8 cellular contexts compared by ENCODE assay signal in genomic region chr3:157499342-157499963, GRCh38. TPM values are rescaled to one million over a fixed set of nuclear protein-coding genes. Genes with fewer than 3 reads are reported as not detected.
DNase-seq lines count a peak whose midpoint lies in the region; ATAC-seq and TF ChIP-seq lines count a peak whose summit lies in the region.

No MANE protein-coding gene starts in this region.

- H3K4ac ChIP-seq in trophoblast cell (ENCODE audit: low read depth, low read length) = no peak overlapping the region

- H3K9me3 ChIP-seq in trophoblast cell (ENCODE audit: insufficient read depth, low read depth, low read length) (no peaks in the 10 kb centered on the region), T-helper 17 cell (ENCODE audit: control insufficient read depth, low read length, poor library complexity, severe bottlenecking) (no peaks in the 10 kb centered on the region)

- H2BK120ac ChIP-seq in trophoblast cell (ENCODE audit: insufficient read depth, low read length, poor library complexity) = no peak overlapping the region

- H2AK5ac ChIP-seq in trophoblast cell (ENCODE audit: low read length) = no peak overlapping the region

- H2BK5ac ChIP-seq in trophoblast cell (ENCODE audit: low read depth, low read length, poor library complexity) = peak overlapping the region; percentile 45

- no peak overlapping the region for H3K23ac ChIP-seq in trophoblast cell (ENCODE audit: low read length)

- H3K27ac Mint-ChIP-seq in glutamatergic neuron (ENCODE audit: unreplicated experiment) = no peak overlapping the region
- H3K27ac Mint-ChIP-seq in T-helper 17 cell = no peak overlapping the region

- no peaks in the 10 kb centered on the region for H3K36me3 Mint-ChIP-seq in glutamatergic neuron (ENCODE audit: unreplicated experiment)
- peaks cover 2% of the 10 kb centered on the region for H3K36me3 Mint-ChIP-seq in T-helper 17 cell (ENCODE audit: low read depth)

- H3K4me1 Mint-ChIP-seq in glutamatergic neuron (ENCODE audit: low read depth, unreplicated experiment) = peaks cover 10% of the 10 kb centered on the region
- H3K4me1 Mint-ChIP-seq in T-helper 17 cell = peaks cover 13% of the 10 kb centered on the region

- no peak overlapping the region for H3K4me3 ChIP-seq in trophoblast cell (ENCODE audit: low read depth, low read length)

- H4K8ac ChIP-seq in trophoblast cell (ENCODE audit: low read depth, low read length) = no peak overlapping the region

- no peaks in the 10 kb centered on the region for H3K79me2 ChIP-seq in trophoblast cell (ENCODE audit: control insufficient read depth, insufficient read depth, low read length, poor library complexity)

- no peak for TF ChIP-seq CTCF in glutamatergic neuron (IDR thresholded peaks at IDR 0.05; ENCODE audit: partially characterized antibody, unreplicated experiment)

- no peak overlapping the region for H4K91ac ChIP-seq in trophoblast cell (ENCODE audit: low read depth, low read length)

- peaks cover 7 to 11% of the 10 kb centered on the region in 2 experiments for H3K4me1 ChIP-seq in trophoblast cell (ENCODE audit: control insufficient read depth in 1 of 2, insufficient read depth in 2 of 2, low read length in 2 of 2)

- H3K27me3 Mint-ChIP-seq in glutamatergic neuron (ENCODE audit: unreplicated experiment) = no peaks in the 10 kb centered on the region
- peaks cover 66% of the 10 kb centered on the region for H3K27me3 Mint-ChIP-seq in T-helper 17 cell

- peak overlapping the region; percentile 73 for H3K4me2 ChIP-seq in trophoblast cell (ENCODE audit: low read length)

- no peaks in the 10 kb centered on the region for H3K79me1 ChIP-seq in trophoblast cell (ENCODE audit: low read length)

- peaks cover 4% of the 10 kb centered on the region for H3K9me3 Mint-ChIP-seq in glutamatergic neuron (ENCODE audit: unreplicated experiment)

- H3K27me3 ChIP-seq in trophoblast cell (ENCODE audit: insufficient read depth, low read length) = no peaks in the 10 kb centered on the region

- H3K4me3 Mint-ChIP-seq in glutamatergic neuron (ENCODE audit: unreplicated experiment) (peak overlapping the region; percentile 48), T-helper 17 cell (no peak overlapping the region)

- no CpG with 5 or more reads among the region's 24 CpGs for WGBS in trophoblast cell (ENCODE audit: extremely low coverage, insufficient coverage, insufficient read length)

- no peak overlapping the region for H2AFZ ChIP-seq in trophoblast cell (ENCODE audit: insufficient read depth, low read length, poor library complexity)

- no peak overlapping the region for H3K9ac ChIP-seq in trophoblast cell (ENCODE audit: low read length)

- H4K12ac ChIP-seq in trophoblast cell (ENCODE audit: low read depth, low read length) = no peak overlapping the region

- H3K14ac ChIP-seq in trophoblast cell (ENCODE audit: low read length) = no peak overlapping the region

- peak overlapping the region; percentile 91 for H3K27ac ChIP-seq in trophoblast cell (ENCODE audit: low read depth, low read length)

- H2BK12ac ChIP-seq in trophoblast cell (ENCODE audit: low read length) = no peak overlapping the region

- no peaks in the 10 kb centered on the region for H3K36me3 ChIP-seq in trophoblast cell (ENCODE audit: control insufficient read depth in 1 of 2, insufficient read depth in 2 of 2, low read length in 2 of 2)

- H3K18ac ChIP-seq in trophoblast cell (ENCODE audit: low read length) = no peak overlapping the region

- DNase-seq in EL (peak; percentile 25), RPMI8226 (peak; percentile 50), glutamatergic neuron (peak; percentile 14), trophoblast cell (peak; percentile 69 to 78), T-helper 17 cell (no peak)

- ATAC-seq in GM18517 (IDR thresholded peaks at IDR 0.05; ENCODE audit: unreplicated experiment) (no peak), HG03469 (IDR thresholded peaks at IDR 0.05; ENCODE audit: unreplicated experiment) (no peak), T-helper 17 cell (no peak), HG03565 (IDR thresholded peaks at IDR 0.05; ENCODE audit: unreplicated experiment) (no peak)

RNA-seq across cellular contexts. Expression of gene VEPH1, which starts 3.8 kb away (rescaled TPM):
- 9.3 TPM for total RNA-seq in glutamatergic neuron (ENCODE audit: unreplicated experiment)
- polyA plus RNA-seq in trophoblast cell (2013) = 2.3 and 2.5 TPM in 2 replicates
- 1 to 10 TPM in 1 of 2 donors, under 1 TPM in 1; 0.15 to 3.9 TPM for total RNA-seq in T-helper 17 cell

Comparison
In these comparisons a context has a peak if more than half of its experiments do, and no peak if none do; other contexts are left out.
1. DNase-seq: peak in EL (single experiment), RPMI8226 (single experiment), glutamatergic neuron (single experiment) and trophoblast cell (2 of 2); none in T-helper 17 cell (0 of 3).